In genomic region chr9:134707731-134708671, GRCh38 we compare ENCODE assay signal across 12 cellular contexts.
A peak's percentile ranks its signal among the peaks of the same experiment; 100 is the strongest.
DNase-seq lines count a peak whose midpoint lies in the region; ATAC-seq and TF ChIP-seq lines count a peak whose summit lies in the region.
"Had no signal": no experiment of that assay in that cellular context is flagged by ENCODE, and none has a peak within 500 bp of the region (broad histone marks: within the 10 kb centered on the region; RNA-seq: fewer than 3 reads in every experiment).

No MANE protein-coding gene starts in this region.

- TF ChIP-seq POLR2A in ovary (IDR thresholded peaks at IDR 0.05) (no peak), vagina (IDR thresholded peaks at IDR 0.05) (no peak)

- ATAC-seq in Right ventricle myocardium inferior (no peak), left ventricle myocardium superior (no peak), GM18502 (IDR thresholded peaks at IDR 0.05; ENCODE audit: poor library complexity, unreplicated experiment) (no peak), GM19395 (IDR thresholded peaks at IDR 0.05; ENCODE audit: unreplicated experiment) (no peak)
- ATAC-seq: activated CD8-positive, alpha-beta T cell treated with anti-CD3 and anti-CD28 coated beads for 36 hours had no signal

- H3K27ac ChIP-seq in fibroblast of lung (ENCODE audit: insufficient read depth, low read length) (peak overlapping the region; percentile 46), ovary (peak overlapping the region; percentile 55 to 70), vagina (peak overlapping the region; percentile 94)

- H4K20me1 ChIP-seq in fibroblast of lung (ENCODE audit: control insufficient read depth, extremely low read depth, insufficient read depth, low read length) = no peaks in the 10 kb centered on the region

- intact Hi-C loops in Right ventricle myocardium inferior (cut with DNase I) = no loop called here
- intact Hi-C loops in left ventricle myocardium superior (cut with micrococcal nuclease) = no loop called here
- intact Hi-C loops in ovary (cut with DNase I) = no loop called here
- intact Hi-C loops in vagina (cut with DNase I) = no loop called here

- H3K4me3 ChIP-seq in fibroblast of lung (replicated peaks in 1 of 4; ENCODE audit: control extremely low read depth in 1 of 4, insufficient read depth in 1 of 4, low read depth in 3 of 4, low read length in 4 of 4) = no peak overlapping the region
- H3K4me3 ChIP-seq in ovary = no peak overlapping the region
- H3K4me3 ChIP-seq in vagina = no peak overlapping the region

- H3K36me3 ChIP-seq in fibroblast of lung (ENCODE audit: control insufficient read depth, insufficient read depth, low read length) = peaks cover 28% of the 10 kb centered on the region
- no peaks in the 10 kb centered on the region for H3K36me3 ChIP-seq in ovary
- no peaks in the 10 kb centered on the region for H3K36me3 ChIP-seq in vagina

- H2AFZ ChIP-seq in fibroblast of lung (ENCODE audit: low read length) = no peak overlapping the region

- peaks cover 14% of the 10 kb centered on the region for H3K4me1 ChIP-seq in fibroblast of lung (ENCODE audit: control insufficient read depth, extremely low read depth, insufficient read depth, low read length)
- H3K4me1 ChIP-seq in ovary (ENCODE audit: insufficient read depth) = peaks cover 35% of the 10 kb centered on the region
- peaks cover 86% of the 10 kb centered on the region for H3K4me1 ChIP-seq in vagina

- TF ChIP-seq CTCF in fibroblast of lung (conservative IDR thresholded peaks at IDR 0.05 in 1 of 2, IDR thresholded peaks at IDR 0.05 in 1 of 2; ENCODE audit: low read depth in 1 of 2, low read length in 2 of 2) (no peak), ovary (IDR thresholded peaks at IDR 0.05) (no peak), vagina (IDR thresholded peaks at IDR 0.05) (no peak)

- H3K9me3 ChIP-seq in fibroblast of lung (ENCODE audit: control insufficient read depth, insufficient read depth, low read depth, low read length) (no peaks in the 10 kb centered on the region), ovary (no peaks in the 10 kb centered on the region), vagina (no peaks in the 10 kb centered on the region)

- H3K27me3 ChIP-seq in fibroblast of lung (ENCODE audit: control insufficient read depth, insufficient read depth, low read length) (no peaks in the 10 kb centered on the region), ovary (no peaks in the 10 kb centered on the region), vagina (no peaks in the 10 kb centered on the region)

- 83 to 86% (median 85%) methylated on average over 28 to 32 of the region's 32 CpGs for WGBS in ovary, 3 donors

- no peak for TF ChIP-seq EP300 in ovary (IDR thresholded peaks at IDR 0.05)

- no peak overlapping the region for H3K4me2 ChIP-seq in fibroblast of lung (ENCODE audit: extremely low read depth, insufficient read depth, low read length)

- DNase-seq in Right ventricle myocardium inferior (ENCODE audit: missing footprints) (peak; percentile 50), left ventricle myocardium superior (no peak), fibroblast of lung (ENCODE audit: low read depth in 2 of 2) (no peak), ovary (no peak), vagina (ENCODE audit: extremely low spot score in 2 of 2) (no peak), SK-N-DZ (ENCODE audit: low spot score) (no peak)
- DNase-seq: activated CD8-positive, alpha-beta T cell treated with anti-CD3 and anti-CD28 coated beads for 36 hours; activated naive CD4-positive, alpha-beta T cell; NCI-H510A treated with DMSO at 0.1 percent for 48 hours; stimulated activated CD4-positive, alpha-beta T cell treated with anti-CD3 and anti-CD28 coated beads, Interleukin-4, amount 100 ng/mL, for 4 hours had no signal

- peaks cover 18% of the 10 kb centered on the region for H3K79me2 ChIP-seq in fibroblast of lung (ENCODE audit: control insufficient read depth, insufficient read depth, low read length)

- H3K9ac ChIP-seq in fibroblast of lung (ENCODE audit: insufficient read depth, low read length) = no peak overlapping the region
